24 cellular contexts compared by ENCODE assay signal in genomic region chr12:123028475-123028874, GRCh38.
"Had no signal": no experiment of that assay in that cellular context is flagged by ENCODE, and none has a peak within 500 bp of the region (broad histone marks: within the 10 kb centered on the region; RNA-seq: fewer than 3 reads in every experiment).

No MANE protein-coding gene starts in this region.

- H3K4me3 ChIP-seq: ascending aorta, body of pancreas, K562 had no signal

- H3K9me3 Mint-ChIP-seq: activated CD4-positive, alpha-beta memory T cell treated with anti-CD3 and anti-CD28 coated beads for 36 hours; activated naive CD4-positive, alpha-beta T cell treated with anti-CD3 and anti-CD28 coated beads, Interleukin-2, amount 50 U/mL, for 72 hours; activated naive CD8-positive, alpha-beta T cell treated with anti-CD3 and anti-CD28 coated beads, Interleukin-2, amount 50 U/mL, for 24 hours; activated T-helper 1 cell treated with anti-CD3 and anti-CD28 coated beads, Interleukin-12 subunit alpha, Interleukin-12 subunit beta, Interleukin-2, Interleukin-4 antibody, amounts not matched to agents 30 ng/mL and 10 ng/mL and 1 ng/mL, durations not matched to agents 14 hours and 24 hours and 36 hours; T-helper 1 cell treated with Interleukin-12 subunit alpha and Interleukin-12 subunit beta and Interleukin-4 antibody, amounts not matched to agents 30 μg/mL and 1 μg/mL, for 36 hours had no signal

- ATAC-seq: activated CD4-positive, CD25-positive, alpha-beta regulatory T cell treated with anti-CD3 and anti-CD28 coated beads, Interleukin-2, amount 50 U/mL, for 24 hours; activated naive CD4-positive, alpha-beta T cell treated with anti-CD3 and anti-CD28 coated beads, Interleukin-2, amount 50 U/mL, for 72 hours; activated naive CD8-positive, alpha-beta T cell treated with anti-CD3 and anti-CD28 coated beads, Interleukin-2, amount 50 U/mL, for 24 hours; body of pancreas; K562; PC-3 had no signal

- DNase-seq: activated CD4-positive, alpha-beta memory T cell treated with anti-CD3 and anti-CD28 coated beads for 36 hours; activated CD4-positive, alpha-beta T cell treated with anti-CD3 and anti-CD28 coated beads for 48 hours; activated CD8-positive, alpha-beta memory T cell treated with anti-CD3 and anti-CD28 coated beads, Interleukin-2, amount 50 U/mL, for 4 hours; activated effector memory CD4-positive, alpha-beta T cell treated with Interleukin-2 at 50 U/mL for 16 hours; activated naive CD4-positive, alpha-beta T cell treated with Interleukin-2 at 50 U/mL for 16 hours; activated naive CD8-positive, alpha-beta T cell treated with anti-CD3 and anti-CD28 coated beads, Interleukin-2, amount 50 U/mL, for 24 hours; amniotic stem cell; body of pancreas; central memory CD4-positive, alpha-beta T cell; Karpas-422; NCI-H1105 treated with DMSO at 0.1 percent for 48 hours; NCI-H1436 treated with DMSO at 0.1 percent for 48 hours; NCI-H187 treated with DMSO at 0.1 percent for 48 hours; NCI-H2081 treated with DMSO at 0.1 percent for 48 hours; NCI-H446; NCI-H524; PC-3; SHP77 treated with DMSO at 0.1 percent for 48 hours had no signal

- H3K4me1 ChIP-seq: ascending aorta, body of pancreas had no signal

- H3K27ac ChIP-seq: ascending aorta, body of pancreas had no signal

- H3K9me3 ChIP-seq: ascending aorta, body of pancreas had no signal

- H3K27me3 ChIP-seq: ascending aorta, body of pancreas had no signal

- H3K27ac Mint-ChIP-seq: activated CD4-positive, alpha-beta memory T cell treated with anti-CD3 and anti-CD28 coated beads for 36 hours; activated naive CD8-positive, alpha-beta T cell treated with anti-CD3 and anti-CD28 coated beads, Interleukin-2, amount 50 U/mL, for 24 hours; activated T-helper 1 cell treated with anti-CD3 and anti-CD28 coated beads, Interleukin-12 subunit alpha, Interleukin-12 subunit beta, Interleukin-2, Interleukin-4 antibody, amounts not matched to agents 30 ng/mL and 10 ng/mL and 1 ng/mL, durations not matched to agents 14 hours and 24 hours and 36 hours; T-helper 1 cell treated with Interleukin-12 subunit alpha and Interleukin-12 subunit beta and Interleukin-4 antibody, amounts not matched to agents 30 μg/mL and 1 μg/mL, for 36 hours had no signal

- H3K27me3 Mint-ChIP-seq: activated CD4-positive, alpha-beta memory T cell treated with anti-CD3 and anti-CD28 coated beads for 36 hours; activated naive CD8-positive, alpha-beta T cell treated with anti-CD3 and anti-CD28 coated beads, Interleukin-2, amount 50 U/mL, for 24 hours had no signal

- H3K4me3 Mint-ChIP-seq: activated CD4-positive, alpha-beta memory T cell treated with anti-CD3 and anti-CD28 coated beads for 36 hours; activated naive CD8-positive, alpha-beta T cell treated with anti-CD3 and anti-CD28 coated beads, Interleukin-2, amount 50 U/mL, for 24 hours; activated T-helper 1 cell treated with anti-CD3 and anti-CD28 coated beads, Interleukin-12 subunit alpha, Interleukin-12 subunit beta, Interleukin-2, Interleukin-4 antibody, amounts not matched to agents 30 ng/mL and 10 ng/mL and 1 ng/mL, durations not matched to agents 14 hours and 24 hours and 36 hours; T-helper 1 cell treated with Interleukin-12 subunit alpha and Interleukin-12 subunit beta and Interleukin-4 antibody, amounts not matched to agents 30 μg/mL and 1 μg/mL, for 36 hours had no signal
